In genomic region chr14:101705733-101706508, GRCh38 we compare ENCODE assay signal across 8 cellular contexts. TPM values are rescaled to one million over a fixed set of nuclear protein-coding genes. Genes with fewer than 3 reads are reported as not detected.
A peak's percentile ranks its signal among the peaks of the same experiment; 100 is the strongest.
DNase-seq lines count a peak whose midpoint lies in the region; ATAC-seq and TF ChIP-seq lines count a peak whose summit lies in the region.

No MANE protein-coding gene starts in this region.

- intact Hi-C loops in cardiac septum (cut with DNase I) (loop anchor here (5.0 kb wide), 2 partner anchors 56 to 611 kb away; partner anchors contain the start of genes PPP2R5C and ZNF839), sigmoid colon (cut with DNase I) (loop anchor here (5.0 kb wide), 2 partner anchors 51 to 391 kb away; no protein-coding TSS in a partner anchor)

- TF ChIP-seq CTCF in AG10803 (conservative IDR thresholded peaks at IDR 0.05; ENCODE audit: low read length) (no peak), sigmoid colon (IDR thresholded peaks at IDR 0.05) (no peak)

- H3K27me3 Mint-ChIP-seq in activated T-helper 17 cell treated with anti-CD3 and anti-CD28 coated beads, Interleukin-2, amount 50 U/mL, for 72 hours, result no peaks in the 10 kb centered on the region

- 10% methylated on average over 73 of the region's 73 CpGs for WGBS in HUES64
- 16 to 53% methylated on average over 73 of the region's 73 CpGs for WGBS in sigmoid colon, 2 donors

- TF ChIP-seq POLR2A in sigmoid colon (IDR thresholded peaks at IDR 0.05), result no peak

- H3K27me3 ChIP-seq in HUES64 (ENCODE audit: insufficient read depth, low read length) (peaks cover 37% of the 10 kb centered on the region), sigmoid colon (peaks cover 0 to 28% (median 12%) of the 10 kb centered on the region in 3 donors)

- no peak overlapping the region for H3K27ac ChIP-seq in HUES64 (ENCODE audit: low read depth, low read length)
- H3K27ac ChIP-seq in sigmoid colon, result peak overlapping the region; percentile 36 to 77 (median 52)

- H3K4me3 ChIP-seq in AG10803 (ENCODE audit: low read length) (no peak overlapping the region), HUES64 (ENCODE audit: low read length) (peak overlapping the region; percentile 31), sigmoid colon (peak overlapping the region in 3 of 4 donors; percentile 26 to 45 (median 35))

- no peaks in the 10 kb centered on the region for H3K9me3 ChIP-seq in HUES64 (ENCODE audit: insufficient read depth, low read depth, low read length)
- H3K9me3 ChIP-seq in sigmoid colon, result no peaks in the 10 kb centered on the region

- H3K4me1 ChIP-seq in HUES64 (ENCODE audit: insufficient read depth, low read length), result peaks cover 5% of the 10 kb centered on the region; the same call in 1 of the 2 replicates
- peaks cover 0 to 16% (median 10%) of the 10 kb centered on the region in 4 donors for H3K4me1 ChIP-seq in sigmoid colon

- peaks cover 19% of the 10 kb centered on the region for H3K4me1 Mint-ChIP-seq in activated T-helper 17 cell treated with anti-CD3 and anti-CD28 coated beads, Interleukin-2, amount 50 U/mL, for 72 hours

- no peaks in the 10 kb centered on the region for H3K9me3 Mint-ChIP-seq in activated T-helper 17 cell treated with anti-CD3 and anti-CD28 coated beads, Interleukin-2, amount 50 U/mL, for 72 hours

- no peaks in the 10 kb centered on the region for H3K36me3 Mint-ChIP-seq in activated T-helper 17 cell treated with anti-CD3 and anti-CD28 coated beads, Interleukin-2, amount 50 U/mL, for 72 hours (ENCODE audit: low read depth)

- TF ChIP-seq EP300 in sigmoid colon (IDR thresholded peaks at IDR 0.05), result no peak

- H3K4me3 Mint-ChIP-seq in activated T-helper 17 cell treated with anti-CD3 and anti-CD28 coated beads, Interleukin-2, amount 50 U/mL, for 72 hours, result peak overlapping the region; percentile 80

- peak; percentile 72 for ATAC-seq in activated T-helper 17 cell treated with anti-CD3 and anti-CD28 coated beads, Interleukin-2, amount 50 U/mL, for 72 hours (replicated peaks)
- ATAC-seq in GM18520 (IDR thresholded peaks at IDR 0.05; ENCODE audit: unreplicated experiment), result no peak
- ATAC-seq in HG03469 (IDR thresholded peaks at IDR 0.05; ENCODE audit: unreplicated experiment), result no peak

- H3K36me3 ChIP-seq in HUES64 (ENCODE audit: insufficient read depth, low read length), result no peaks in the 10 kb centered on the region
- H3K36me3 ChIP-seq in sigmoid colon, result no peaks in the 10 kb centered on the region

- peak overlapping the region; percentile 85 for H3K27ac Mint-ChIP-seq in activated T-helper 17 cell treated with anti-CD3 and anti-CD28 coated beads, Interleukin-2, amount 50 U/mL, for 72 hours

- peak overlapping the region; percentile 39; the same call in 1 of the 2 replicates for H3K9ac ChIP-seq in HUES64 (ENCODE audit: low read depth, low read length)

- DNase-seq in AG10803 (ENCODE audit: low read depth), result peak; percentile 14
- peak; percentile 86 for DNase-seq in cardiac septum (ENCODE audit: low spot score)
- DNase-seq in sigmoid colon, result peak; percentile 82
- no peak for DNase-seq in H4 (ENCODE audit: low spot score)

RNA-seq across cellular contexts. Expression of gene PPP2R5C, which starts 55.6 kb away (rescaled TPM):
- 81.6 TPM for polyA plus RNA-seq in HUES64 (2013, experiment 1 of 2)
- polyA plus RNA-seq in HUES64 (2013, experiment 2 of 2), result 104 TPM
- 100 to 1,000 TPM; 232 to 283 TPM for total RNA-seq in activated T-helper 17 cell treated with anti-CD3 and anti-CD28 coated beads, Interleukin-2, amount 50 U/mL, for 72 hours
- total RNA-seq in cardiac septum, result 202 TPM
- 100 to 1,000 TPM; 115 to 175 (median 147) TPM for total RNA-seq in sigmoid colon
- polyA plus RNA-seq in sigmoid colon, result 100 to 1,000 TPM in 2 of 3 donors, 10 to 100 TPM in 1; 90.2 to 133 (median 123) TPM
- 70.7 and 101 TPM in 2 replicates for total RNA-seq in H4 (2014; rRNA removed; shearing (Covaris generic))
